ENCODE assay signal across 22 cellular contexts in genomic region chr9:123319541-123320339, GRCh38. TPM values are rescaled to one million over a fixed set of nuclear protein-coding genes. Genes with fewer than 3 reads are reported as not detected.
DNase-seq lines count a peak whose midpoint lies in the region; ATAC-seq, FAIRE-seq and TF ChIP-seq lines count a peak whose summit lies in the region.
"Had no signal": no experiment of that assay in that cellular context is flagged by ENCODE, and none has a peak within 500 bp of the region (broad histone marks: within the 10 kb centered on the region; RNA-seq: fewer than 3 reads in every experiment).

No MANE protein-coding gene starts in this region.

- CTCF ChIA-PET in K562 (lab: Yijun Ruan, JAX; ENCODE audit: low intra/inter-chr PET ratio) = no interaction called here

- no peak for ATAC-seq in stimulated activated naive CD8-positive, alpha-beta T cell treated with anti-CD3 and anti-CD28 coated beads, Interleukin-15, amount 100 ng/mL, for 72 hours
- no peak for ATAC-seq in K562
- ATAC-seq: stimulated activated naive CD8-positive, alpha-beta T cell treated with anti-CD3 and anti-CD28 coated beads, Interleukin-15, Interleukin-2, amounts not matched to agents 100 U/mL and 50 U/mL, for 24 hours had no signal

- no peaks in the 10 kb centered on the region for H3K9me3 ChIP-seq in K562 (replicated peaks; ENCODE audit: control insufficient read depth, insufficient read depth, low read depth, low read length)
- H3K9me3 ChIP-seq: transverse colon had no signal

- BruUV-seq in K562 (replicated peaks; lab: Mats Ljungman, UMichigan) = no TSS peak

- intact Hi-C loops in K562 (cut with micrococcal nuclease) = no loop called here
- intact Hi-C loops in activated T-helper 1 cell treated with anti-CD3 and anti-CD28 coated beads, Interleukin-12 subunit alpha, Interleukin-12 subunit beta, Interleukin-2, Interleukin-4 antibody, amounts not matched to agents 30 ng/mL and 10 ng/mL and 1 ng/mL, durations not matched to agents 14 hours and 24 hours and 36 hours (cut with micrococcal nuclease) = no loop called here

- TF ChIP-seq POLR2A in K562 (conservative IDR thresholded peaks at IDR 0.05) = no peak

- peaks cover 14 to 19% of the 10 kb centered on the region in 2 experiments; a peak in 4 of 5 replicates for H3K4me1 ChIP-seq in K562 (replicated peaks in 1 of 2; ENCODE audit: control insufficient read depth in 2 of 2, insufficient read depth in 2 of 2, low read length in 2 of 2)

- no peak overlapping the region for H3K4me3 Mint-ChIP-seq in stimulated activated naive CD8-positive, alpha-beta T cell treated with anti-CD3 and anti-CD28 coated beads, Interleukin-15, Interleukin-2, amounts not matched to agents 100 ng/mL and 50 ng/mL, for 24 hours
- H3K4me3 Mint-ChIP-seq in stimulated activated naive CD8-positive, alpha-beta T cell treated with anti-CD3 and anti-CD28 coated beads, Interleukin-15, amount 100 ng/mL, for 72 hours = no peak overlapping the region
- H3K4me3 Mint-ChIP-seq in nephron = no peak overlapping the region
- H3K4me3 Mint-ChIP-seq in activated T-helper 1 cell treated with anti-CD3 and anti-CD28 coated beads, Interleukin-12 subunit alpha, Interleukin-12 subunit beta, Interleukin-2, Interleukin-4 antibody, amounts not matched to agents 30 ng/mL and 10 ng/mL and 1 ng/mL, durations not matched to agents 14 hours and 24 hours and 36 hours = no peak overlapping the region

- H3K27ac Mint-ChIP-seq in stimulated activated naive CD8-positive, alpha-beta T cell treated with anti-CD3 and anti-CD28 coated beads, Interleukin-15, Interleukin-2, amounts not matched to agents 100 ng/mL and 50 ng/mL, for 24 hours = peak overlapping the region; percentile 4
- peak overlapping the region in 1 of 2 donors; percentile 85 for H3K27ac Mint-ChIP-seq in stimulated activated naive CD8-positive, alpha-beta T cell treated with anti-CD3 and anti-CD28 coated beads, Interleukin-15, amount 100 ng/mL, for 72 hours
- H3K27ac Mint-ChIP-seq in nephron = peak overlapping the region; percentile 21 to 90 (median 36)
- H3K27ac Mint-ChIP-seq in activated T-helper 1 cell treated with anti-CD3 and anti-CD28 coated beads, Interleukin-12 subunit alpha, Interleukin-12 subunit beta, Interleukin-2, Interleukin-4 antibody, amounts not matched to agents 30 ng/mL and 10 ng/mL and 1 ng/mL, durations not matched to agents 14 hours and 24 hours and 36 hours = no peak overlapping the region

- peak overlapping the region in 1 of 2 experiments; percentile 58; a peak in 2 of 4 replicates for H3K9ac ChIP-seq in K562 (ENCODE audit: insufficient read depth in 1 of 2, low read depth in 2 of 2, low read length in 2 of 2)

- H3K36me3 ChIP-seq in K562 (ENCODE audit: control insufficient read depth, insufficient read depth, low read length) = no peaks in the 10 kb centered on the region
- H3K36me3 ChIP-seq: transverse colon had no signal

- in situ Hi-C loops in K562 (cut with MboI) = no loop called here

- no peak overlapping the region for H3K4me3 ChIP-seq in K562
- H3K4me3 ChIP-seq: transverse colon had no signal

- DNase-seq in stimulated activated naive CD8-positive, alpha-beta T cell treated with anti-CD3 and anti-CD28 coated beads, Interleukin-15, amount 100 ng/mL, for 72 hours = no peak
- DNase-seq in K562 (ENCODE audit: extremely low read depth in 1 of 4, low spot score in 3 of 4) (no peak), amniotic stem cell (lab: John Stamatoyannopoulos, UW) (no peak), H4 (ENCODE audit: low spot score) (no peak), NAMALWA (ENCODE audit: low spot score) (no peak)
- no peak for DNase-seq in activated T-helper 1 cell treated with anti-CD3 and anti-CD28 coated beads, Interleukin-12 subunit alpha, Interleukin-12 subunit beta, Interleukin-2, Interleukin-4 antibody, amounts not matched to agents 30 ng/mL and 10 ng/mL and 1 ng/mL, durations not matched to agents 14 hours and 24 hours and 36 hours (ENCODE audit: low spot score)
- DNase-seq: activated CD4-positive, alpha-beta T cell treated with anti-CD3 and anti-CD28 coated beads for 1 hour; COR-L47; DND-41; foreskin fibroblast; KG1; NCI-H1930; stimulated activated CD4-positive, alpha-beta T cell treated with anti-CD3 and anti-CD28 coated beads, Interleukin-2, amount 100 ng/mL, for 24 hours; stimulated activated naive CD8-positive, alpha-beta T cell treated with anti-CD3 and anti-CD28 coated beads, Interleukin-15, Interleukin-2, amounts not matched to agents 100 U/mL and 50 U/mL, for 24 hours; transverse colon had no signal

- no peak for TF ChIP-seq EP300 in K562 (IDR thresholded peaks at IDR 0.05; ENCODE audit: low read length)

- H3K79me2 ChIP-seq in K562 (ENCODE audit: control insufficient read depth, insufficient read depth, low read length) = no peaks in the 10 kb centered on the region

- TF ChIP-seq RAD21 in K562 (CRISPR knock-in tag; conservative IDR thresholded peaks at IDR 0.05 in 1 of 2, IDR thresholded peaks at IDR 0.05 in 1 of 2) = no peak

- peaks cover 39% of the 10 kb centered on the region for H3K4me1 Mint-ChIP-seq in stimulated activated naive CD8-positive, alpha-beta T cell treated with anti-CD3 and anti-CD28 coated beads, Interleukin-15, Interleukin-2, amounts not matched to agents 100 ng/mL and 50 ng/mL, for 24 hours (ENCODE audit: low read depth)
- H3K4me1 Mint-ChIP-seq in stimulated activated naive CD8-positive, alpha-beta T cell treated with anti-CD3 and anti-CD28 coated beads, Interleukin-15, amount 100 ng/mL, for 72 hours = peaks cover 53% of the 10 kb centered on the region
- H3K4me1 Mint-ChIP-seq in nephron = peaks cover 29% of the 10 kb centered on the region
- peaks cover 44% of the 10 kb centered on the region for H3K4me1 Mint-ChIP-seq in activated T-helper 1 cell treated with anti-CD3 and anti-CD28 coated beads, Interleukin-12 subunit alpha, Interleukin-12 subunit beta, Interleukin-2, Interleukin-4 antibody, amounts not matched to agents 30 ng/mL and 10 ng/mL and 1 ng/mL, durations not matched to agents 14 hours and 24 hours and 36 hours (ENCODE audit: low read depth)

- no peaks in the 10 kb centered on the region for H3K9me1 ChIP-seq in K562 (ENCODE audit: control insufficient read depth, insufficient read depth, low read length)

- no peaks in the 10 kb centered on the region for H3K36me3 Mint-ChIP-seq in stimulated activated naive CD8-positive, alpha-beta T cell treated with anti-CD3 and anti-CD28 coated beads, Interleukin-15, Interleukin-2, amounts not matched to agents 100 ng/mL and 50 ng/mL, for 24 hours (ENCODE audit: low read depth)
- H3K36me3 Mint-ChIP-seq in nephron (ENCODE audit: low read depth) = no peaks in the 10 kb centered on the region
- H3K36me3 Mint-ChIP-seq in activated T-helper 1 cell treated with anti-CD3 and anti-CD28 coated beads, Interleukin-12 subunit alpha, Interleukin-12 subunit beta, Interleukin-2, Interleukin-4 antibody, amounts not matched to agents 30 ng/mL and 10 ng/mL and 1 ng/mL, durations not matched to agents 14 hours and 24 hours and 36 hours (ENCODE audit: low read depth) = no peaks in the 10 kb centered on the region

- FAIRE-seq in K562 (lab: Jason Lieb, UNC) = no peak
- FAIRE-seq: H54, islet of Langerhans had no signal

- 76% methylated on average over 10 of the region's 14 CpGs for WGBS in K562 (ENCODE audit: insufficient coverage, low coverage, missing lambda C conversion rate)

- H3K9me3 Mint-ChIP-seq in stimulated activated naive CD8-positive, alpha-beta T cell treated with anti-CD3 and anti-CD28 coated beads, Interleukin-15, Interleukin-2, amounts not matched to agents 100 ng/mL and 50 ng/mL, for 24 hours = no peaks in the 10 kb centered on the region
- no peaks in the 10 kb centered on the region for H3K9me3 Mint-ChIP-seq in stimulated activated naive CD8-positive, alpha-beta T cell treated with anti-CD3 and anti-CD28 coated beads, Interleukin-15, amount 100 ng/mL, for 72 hours
- no peaks in the 10 kb centered on the region for H3K9me3 Mint-ChIP-seq in nephron
- H3K9me3 Mint-ChIP-seq in activated T-helper 1 cell treated with anti-CD3 and anti-CD28 coated beads, Interleukin-12 subunit alpha, Interleukin-12 subunit beta, Interleukin-2, Interleukin-4 antibody, amounts not matched to agents 30 ng/mL and 10 ng/mL and 1 ng/mL, durations not matched to agents 14 hours and 24 hours and 36 hours = no peaks in the 10 kb centered on the region

- no peaks in the 10 kb centered on the region for H3K27me3 ChIP-seq in K562 (ENCODE audit: control insufficient read depth in 2 of 2, insufficient read depth in 2 of 2, low read length in 2 of 2)
- H3K27me3 ChIP-seq: transverse colon had no signal

- no peaks in the 10 kb centered on the region for H4K20me1 ChIP-seq in K562 (replicated peaks; ENCODE audit: control insufficient read depth, insufficient read depth, low read length)

- POLR2A ChIA-PET in K562 (lab: Yijun Ruan, JAX) = interaction anchor here (0.7 to 2.9 kb wide), 6 partner anchors 8 to 23 kb away, joined by 3 to 11 read pairs (median 4); no protein-coding TSS in a partner anchor

- H3K27ac ChIP-seq in K562 (ENCODE audit: extremely low read depth, low read depth, low read length) = no peak overlapping the region
- H3K27ac ChIP-seq: epithelial cell of prostate had no signal

- H3K27me3 Mint-ChIP-seq in stimulated activated naive CD8-positive, alpha-beta T cell treated with anti-CD3 and anti-CD28 coated beads, Interleukin-15, Interleukin-2, amounts not matched to agents 100 ng/mL and 50 ng/mL, for 24 hours = no peaks in the 10 kb centered on the region
- H3K27me3 Mint-ChIP-seq in stimulated activated naive CD8-positive, alpha-beta T cell treated with anti-CD3 and anti-CD28 coated beads, Interleukin-15, amount 100 ng/mL, for 72 hours = no peaks in the 10 kb centered on the region
- peaks cover 3% of the 10 kb centered on the region for H3K27me3 Mint-ChIP-seq in nephron (ENCODE audit: low read depth)
- peaks cover 3% of the 10 kb centered on the region for H3K27me3 Mint-ChIP-seq in activated T-helper 1 cell treated with anti-CD3 and anti-CD28 coated beads, Interleukin-12 subunit alpha, Interleukin-12 subunit beta, Interleukin-2, Interleukin-4 antibody, amounts not matched to agents 30 ng/mL and 10 ng/mL and 1 ng/mL, durations not matched to agents 14 hours and 24 hours and 36 hours (ENCODE audit: insufficient read depth)

- no peak overlapping the region; the same call in 1 of the 2 replicates for H2AFZ ChIP-seq in K562 (ENCODE audit: low read depth, low read length)

- no peak for TF ChIP-seq CTCF in K562 (IDR thresholded peaks at IDR 0.05 in 2 of 3, conservative IDR thresholded peaks at IDR 0.05 in 1 of 3; ENCODE audit: insufficient read depth in 2 of 3, low read depth in 1 of 3, low read length in 3 of 3)
- no peak for TF ChIP-seq CTCF in nephron (IDR thresholded peaks at IDR 0.05; ENCODE audit: unreplicated experiment in 3 of 3)

- H3K4me2 ChIP-seq in K562 (ENCODE audit: insufficient read depth, low read length) = no peak overlapping the region

RNA-seq across cellular contexts. Expression of gene CRB2, which starts 36.3 kb away (rescaled TPM):
- total RNA-seq in K562 (2011; cell fraction: chromatin; rRNA removed; ENCODE audit: low replicate concordance) = 0.67 and 3.0 TPM in 2 replicates
- 2.5 and 3.2 TPM in 2 replicates for total RNA-seq in K562 (2011; cell fraction: nucleolus; rRNA removed)
- 0.76 and 0.88 TPM in 2 replicates for total RNA-seq in K562 (2011; cell fraction: nucleoplasm; rRNA removed)
- total RNA-seq in K562 (2014; rRNA removed) = 0.53 and 0.64 TPM in 2 replicates
- 0.13 and 0.18 TPM in 2 replicates for total RNA-seq in K562 (2014; rRNA removed; fragmentation: Illumina TruSeq; extraction: Trizol)
- total RNA-seq in K562 (2015; rRNA removed; fragmentation: Illumina TruSeq; extraction: Trizol) = 0.25 and 0.38 TPM in 2 replicates
- 1.2 and 1.3 TPM in 2 replicates for total RNA-seq in K562 (2021)
- 0.18 and 0.28 TPM in 2 replicates for polyA plus RNA-seq in K562 (2011; rRNA removed)
- polyA plus RNA-seq in K562 (2011; cell fraction: cytosol; rRNA removed) = 0.19 and 0.67 TPM in 2 replicates
- 1.3 and 2.9 TPM in 2 replicates for polyA plus RNA-seq in K562 (2011; cell fraction: nucleus; rRNA removed)
- polyA plus RNA-seq in K562 (2012) = 0.25 and 0.68 TPM in 2 replicates
- 0.13 and 0.29 TPM in 2 replicates for polyA plus RNA-seq in K562 (2014; fragmentation: Illumina TruSeq; extraction: Trizol)
- not detected for polyA plus RNA-seq in K562 (2014; fragmentation: Nextera tagmentation; extraction: Ambion mirVana)
- polyA plus RNA-seq in K562 (2014; rRNA removed) = 0.43 and 0.44 TPM in 2 replicates
- polyA minus RNA-seq in K562 (2011; rRNA and poly(A)+ RNA removed) = 0.24 and 0.91 TPM in 2 replicates
- 1.3 and 2.3 TPM in 2 replicates for polyA minus RNA-seq in K562 (2011; cell fraction: cytosol; rRNA and poly(A)+ RNA removed)
- polyA minus RNA-seq in K562 (2011; cell fraction: nucleus; rRNA and poly(A)+ RNA removed) = 1.1 and 1.2 TPM in 2 replicates
- total RNA-seq in H4 (2014; rRNA removed; shearing (Covaris generic)) = not detected in 2 replicates
- total RNA-seq in activated T-helper 1 cell treated with anti-CD3 and anti-CD28 coated beads, Interleukin-12 subunit alpha, Interleukin-12 subunit beta, Interleukin-2, Interleukin-4 antibody, amounts not matched to agents 30 ng/mL and 10 ng/mL and 1 ng/mL, durations not matched to agents 14 hours and 24 hours and 36 hours = not detected in 2 replicates
- total RNA-seq: lung microvascular endothelial cell, RPMI7951 had no signal

RNA-seq across cellular contexts. Expression of gene STRBP, which starts 51.4 kb away (rescaled TPM):
- 46.0 and 136 TPM in 2 replicates for total RNA-seq in K562 (2011; cell fraction: chromatin; rRNA removed; ENCODE audit: low replicate concordance)
- total RNA-seq in K562 (2011; cell fraction: nucleolus; rRNA removed) = 19.3 and 35.9 TPM in 2 replicates
- total RNA-seq in K562 (2011; cell fraction: nucleoplasm; rRNA removed) = 54.3 and 86.7 TPM in 2 replicates
- total RNA-seq in K562 (2014; rRNA removed) = 53.8 and 55.9 TPM in 2 replicates
- total RNA-seq in K562 (2014; rRNA removed; fragmentation: Illumina TruSeq; extraction: Trizol) = 84.0 and 87.4 TPM in 2 replicates
- 67.9 and 75.3 TPM in 2 replicates for total RNA-seq in K562 (2015; rRNA removed; fragmentation: Illumina TruSeq; extraction: Trizol)
- total RNA-seq in K562 (2021) = 66.5 and 73.5 TPM in 2 replicates
- 54.7 and 72.2 TPM in 2 replicates for polyA plus RNA-seq in K562 (2011; rRNA removed)
- 13.6 and 21.7 TPM in 2 replicates for polyA plus RNA-seq in K562 (2011; cell fraction: cytosol; rRNA removed)
- 71.8 and 82.8 TPM in 2 replicates for polyA plus RNA-seq in K562 (2011; cell fraction: nucleus; rRNA removed)
- 64.9 and 101 TPM in 2 replicates for polyA plus RNA-seq in K562 (2012)
- polyA plus RNA-seq in K562 (2014; fragmentation: Illumina TruSeq; extraction: Trizol) = 56.1 and 70.2 TPM in 2 replicates
- polyA plus RNA-seq in K562 (2014; fragmentation: Nextera tagmentation; extraction: Ambion mirVana) = 10 to 100 TPM; 27.7 to 27.8 TPM
- 52.1 and 56.0 TPM in 2 replicates for polyA plus RNA-seq in K562 (2014; rRNA removed)
- 77.1 and 87.7 TPM in 2 replicates for polyA minus RNA-seq in K562 (2011; rRNA and poly(A)+ RNA removed)
- polyA minus RNA-seq in K562 (2011; cell fraction: cytosol; rRNA and poly(A)+ RNA removed) = 22.9 and 56.2 TPM in 2 replicates
- polyA minus RNA-seq in K562 (2011; cell fraction: nucleus; rRNA and poly(A)+ RNA removed) = 30.8 and 58.6 TPM in 2 replicates
- total RNA-seq in H4 (2014; rRNA removed; shearing (Covaris generic)) = 11.5 and 14.3 TPM in 2 replicates
- total RNA-seq in activated T-helper 1 cell treated with anti-CD3 and anti-CD28 coated beads, Interleukin-12 subunit alpha, Interleukin-12 subunit beta, Interleukin-2, Interleukin-4 antibody, amounts not matched to agents 30 ng/mL and 10 ng/mL and 1 ng/mL, durations not matched to agents 14 hours and 24 hours and 36 hours = 22.1 and 24.2 TPM in 2 replicates
